In genomic region chr10:125154529-125154928, GRCh38 we compare ENCODE assay signal across 8 cellular contexts. TPM values are rescaled to one million over a fixed set of nuclear protein-coding genes. Genes with fewer than 3 reads are reported as not detected.
DNase-seq lines count a peak whose midpoint lies in the region; ATAC-seq and TF ChIP-seq lines count a peak whose summit lies in the region.

No MANE protein-coding gene starts in this region.

- TF ChIP-seq EP300 in stomach (IDR thresholded peaks at IDR 0.05) = no peak

- ATAC-seq in left lung (no peak), omental fat pad (ENCODE audit: low FRiP score) (no peak)

- H3K9me3 ChIP-seq in left lung = no peaks in the 10 kb centered on the region
- H3K9me3 ChIP-seq in stomach = no peaks in the 10 kb centered on the region

- no peak overlapping the region for H3K4me3 ChIP-seq in HL-60 (replicated peaks; ENCODE audit: insufficient read depth, low read length)
- H3K4me3 ChIP-seq in choroid plexus epithelial cell (ENCODE audit: low read depth, low read length) = peak overlapping the region; percentile 8
- no peak overlapping the region for H3K4me3 ChIP-seq in left lung
- H3K4me3 ChIP-seq in stomach = peak overlapping the region in 3 of 4 donors; percentile 0 to 7 (median 1)

- H3K27ac ChIP-seq in HL-60 (replicated peaks) (peak overlapping the region; percentile 37), left lung (peak overlapping the region; percentile 54 to 67), stomach (peak overlapping the region; percentile 89 to 100 (median 98))

- TF ChIP-seq POLR2A in stomach (IDR thresholded peaks at IDR 0.05) = no peak

- 5 to 15% (median 9%) methylated on average over 6 of the region's 6 CpGs for WGBS in stomach, 5 donors

- H3K36me3 ChIP-seq in left lung (no peaks in the 10 kb centered on the region), stomach (peaks cover 0 to 4% (median 0%) of the 10 kb centered on the region in 4 donors)

- H3K4me1 ChIP-seq in left lung (peaks cover 40 to 85% of the 10 kb centered on the region in 2 donors), stomach (peaks cover 62 to 91% (median 79%) of the 10 kb centered on the region in 4 donors)

- no peak for DNase-seq in HL-60 (ENCODE audit: low read depth in 1 of 2, low spot score in 1 of 2)
- no peak for DNase-seq in choroid plexus epithelial cell (ENCODE audit: low read depth)
- DNase-seq in left lung = no peak
- DNase-seq in stomach = no peak
- no peak for DNase-seq in AML-193 (lab: John Stamatoyannopoulos, UW)
- no peak for DNase-seq in dedifferentiated amniotic fluid mesenchymal stem cell (ENCODE audit: extremely low spot score)
- no peak for DNase-seq in omental fat pad (ENCODE audit: low spot score)
- DNase-seq in NCI-H2081 (lab: John Stamatoyannopoulos, UW) = no peak

- intact Hi-C loops in left lung (cut with DNase I) = loop anchor here in 1 of 2 donors (10.0 kb wide), 1 partner anchor 100 kb away; no protein-coding TSS in a partner anchor
- intact Hi-C loops in stomach (cut with DNase I; ENCODE audit: low total_unique reads) = no loop called here

- TF ChIP-seq CTCF in HL-60 (IDR thresholded peaks at IDR 0.05; ENCODE audit: insufficient read depth, low read length) (no peak), choroid plexus epithelial cell (conservative IDR thresholded peaks at IDR 0.05; ENCODE audit: low read depth, low read length) (no peak), left lung (IDR thresholded peaks at IDR 0.05) (no peak), stomach (IDR thresholded peaks at IDR 0.05) (no peak), omental fat pad (IDR thresholded peaks at IDR 0.05) (no peak)

- H3K27me3 ChIP-seq in HL-60 (ENCODE audit: insufficient read depth, poor library complexity, severe bottlenecking) (no peaks in the 10 kb centered on the region), left lung (no peaks in the 10 kb centered on the region), stomach (no peaks in the 10 kb centered on the region)

RNA-seq across cellular contexts. Expression of gene CTBP2, which starts 5.8 kb away (rescaled TPM):
- total RNA-seq in left lung (10 to 100 TPM; 71.2 to 77.6 TPM), stomach (100 to 1,000 TPM in 2 of 5 donors, 10 to 100 TPM in 3; 58.6 to 169 (median 80.5) TPM), omental fat pad (10 to 100 TPM; 29.4 to 58.6 (median 46.2) TPM)
- polyA plus RNA-seq in stomach = 10 to 100 TPM; 21.3 to 41.2 (median 34.6) TPM

Comparison
In these comparisons a context has a peak if more than half of its experiments do, and no peak if none do; other contexts are left out.
1. H3K27ac ChIP-seq: peak in every context shown above with its lines; median percentile 98 in stomach; 60 in left lung; 37 in HL-60.
2. H3K4me3 ChIP-seq: peak in choroid plexus epithelial cell (single experiment) and stomach (3 of 4); none in HL-60 (single experiment) and left lung (0 of 2).